ENCODE assay signal across 2 cellular contexts in the genomic region with DNA sequence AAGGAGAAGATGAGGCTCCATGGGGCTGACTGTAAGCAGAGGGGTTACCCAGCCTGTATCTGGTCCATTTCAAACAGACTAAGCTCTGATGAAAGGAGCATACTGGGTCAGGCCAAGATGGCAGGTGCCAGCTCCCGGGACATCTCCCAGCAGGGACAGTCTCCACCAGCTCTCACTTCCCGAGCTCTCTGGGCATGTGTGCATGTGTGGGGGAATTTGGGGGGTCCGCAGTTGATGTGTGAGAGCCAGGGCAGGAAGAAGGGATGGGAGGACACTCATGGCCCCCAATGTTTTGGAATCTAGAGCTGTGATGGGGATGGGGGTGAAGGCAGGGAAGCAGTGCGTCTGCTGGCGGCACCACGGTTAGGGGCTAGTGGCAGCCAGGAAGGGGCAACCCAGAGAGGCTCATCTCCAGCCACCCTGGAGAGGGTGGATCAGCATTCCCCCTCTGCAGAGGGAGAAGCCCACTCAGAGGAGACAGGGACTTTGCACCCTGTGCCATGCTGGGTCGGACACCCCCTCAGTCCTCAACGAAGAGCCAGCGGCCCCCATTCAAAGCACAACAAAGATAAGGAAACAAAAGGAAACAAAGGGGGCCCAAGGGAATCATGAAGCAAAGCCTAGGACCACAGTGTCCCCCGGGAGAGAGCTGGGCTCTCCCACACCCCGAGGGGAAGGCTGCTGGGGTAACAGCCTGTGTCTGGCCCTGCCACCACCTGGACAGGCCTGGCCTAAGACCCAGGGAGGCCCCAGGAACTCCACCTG.
TF ChIP-seq lines count a peak whose summit lies in the region.

No MANE protein-coding gene starts in this region.

TF ChIP-seq in SK-N-SH, 30 proteins besides CTCF, POLR2A, EP300 and RAD21 (continued from another document):
- TF ChIP-seq, protein P1, sequence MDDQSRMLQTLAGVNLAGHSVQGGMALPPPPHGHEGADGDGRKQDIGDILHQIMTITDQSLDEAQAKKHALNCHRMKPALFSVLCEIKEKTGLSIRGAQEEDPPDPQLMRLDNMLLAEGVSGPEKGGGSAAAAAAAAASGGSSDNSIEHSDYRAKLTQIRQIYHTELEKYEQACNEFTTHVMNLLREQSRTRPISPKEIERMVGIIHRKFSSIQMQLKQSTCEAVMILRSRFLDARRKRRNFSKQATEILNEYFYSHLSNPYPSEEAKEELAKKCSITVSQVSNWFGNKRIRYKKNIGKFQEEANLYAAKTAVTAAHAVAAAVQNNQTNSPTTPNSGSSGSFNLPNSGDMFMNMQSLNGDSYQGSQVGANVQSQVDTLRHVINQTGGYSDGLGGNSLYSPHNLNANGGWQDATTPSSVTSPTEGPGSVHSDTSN (IDR thresholded peaks at IDR 0.05): no peak
- TF ChIP-seq JUND (IDR thresholded peaks at IDR 0.05) (no peak), CHD2 (IDR thresholded peaks at IDR 0.05; ENCODE audit: low read length, partially characterized antibody) (no peak), USF2 (IDR thresholded peaks at IDR 0.05; ENCODE audit: borderline replicate concordance, low read depth, low read length) (no peak), MEF2A (IDR thresholded peaks at IDR 0.05; ENCODE audit: borderline replicate concordance, low read depth) (no peak), FOSL2 (IDR thresholded peaks at IDR 0.05; ENCODE audit: borderline replicate concordance, low read depth) (no peak), TAF1 (IDR thresholded peaks at IDR 0.05; ENCODE audit: borderline replicate concordance, low read depth, low read length) (no peak), FOXM1 (IDR thresholded peaks at IDR 0.05; ENCODE audit: low read depth) (no peak), NFIC (IDR thresholded peaks at IDR 0.05; ENCODE audit: borderline replicate concordance) (no peak), ELF1 (IDR thresholded peaks at IDR 0.05) (no peak), RFX5 (IDR thresholded peaks at IDR 0.05; ENCODE audit: low read length) (no peak), FOXJ3 (CRISPR knock-in tag; IDR thresholded peaks at IDR 0.05) (no peak)
- TF ChIP-seq, protein P2, sequence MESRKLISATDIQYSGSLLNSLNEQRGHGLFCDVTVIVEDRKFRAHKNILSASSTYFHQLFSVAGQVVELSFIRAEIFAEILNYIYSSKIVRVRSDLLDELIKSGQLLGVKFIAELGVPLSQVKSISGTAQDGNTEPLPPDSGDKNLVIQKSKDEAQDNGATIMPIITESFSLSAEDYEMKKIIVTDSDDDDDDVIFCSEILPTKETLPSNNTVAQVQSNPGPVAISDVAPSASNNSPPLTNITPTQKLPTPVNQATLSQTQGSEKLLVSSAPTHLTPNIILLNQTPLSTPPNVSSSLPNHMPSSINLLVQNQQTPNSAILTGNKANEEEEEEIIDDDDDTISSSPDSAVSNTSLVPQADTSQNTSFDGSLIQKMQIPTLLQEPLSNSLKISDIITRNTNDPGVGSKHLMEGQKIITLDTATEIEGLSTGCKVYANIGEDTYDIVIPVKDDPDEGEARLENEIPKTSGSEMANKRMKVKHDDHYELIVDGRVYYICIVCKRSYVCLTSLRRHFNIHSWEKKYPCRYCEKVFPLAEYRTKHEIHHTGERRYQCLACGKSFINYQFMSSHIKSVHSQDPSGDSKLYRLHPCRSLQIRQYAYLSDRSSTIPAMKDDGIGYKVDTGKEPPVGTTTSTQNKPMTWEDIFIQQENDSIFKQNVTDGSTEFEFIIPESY (IDR thresholded peaks at IDR 0.05; ENCODE audit: borderline replicate concordance, low read depth): no peak

TF ChIP-seq in SK-N-SH treated with all-trans-retinoic acid at 6 μM for 48 hours, 23 proteins besides CTCF, POLR2A, EP300 and RAD21 (continued from another document):
- no peak for TF ChIP-seq CSRNP3 (CRISPR knock-in tag; IDR thresholded peaks at IDR 0.05)
- TF ChIP-seq TOX (CRISPR knock-in tag; IDR thresholded peaks at IDR 0.05; ENCODE audit: borderline replicate concordance): no peak
- TF ChIP-seq GLIS3 (CRISPR knock-in tag; IDR thresholded peaks at IDR 0.05): no peak
- TF ChIP-seq ARNTL (CRISPR knock-in tag; IDR thresholded peaks at IDR 0.05; ENCODE audit: borderline replicate concordance, low read depth): no peak
- TF ChIP-seq SNAI2 (CRISPR knock-in tag; IDR thresholded peaks at IDR 0.05): no peak
- no peak for TF ChIP-seq BACH2 (CRISPR knock-in tag; IDR thresholded peaks at IDR 0.05; ENCODE audit: borderline replicate concordance)
- no peak for TF ChIP-seq ZNF8 (CRISPR knock-in tag; IDR thresholded peaks at IDR 0.05)
- TF ChIP-seq ZC3H10 (CRISPR knock-in tag; IDR thresholded peaks at IDR 0.05): no peak
